In the genomic region with DNA sequence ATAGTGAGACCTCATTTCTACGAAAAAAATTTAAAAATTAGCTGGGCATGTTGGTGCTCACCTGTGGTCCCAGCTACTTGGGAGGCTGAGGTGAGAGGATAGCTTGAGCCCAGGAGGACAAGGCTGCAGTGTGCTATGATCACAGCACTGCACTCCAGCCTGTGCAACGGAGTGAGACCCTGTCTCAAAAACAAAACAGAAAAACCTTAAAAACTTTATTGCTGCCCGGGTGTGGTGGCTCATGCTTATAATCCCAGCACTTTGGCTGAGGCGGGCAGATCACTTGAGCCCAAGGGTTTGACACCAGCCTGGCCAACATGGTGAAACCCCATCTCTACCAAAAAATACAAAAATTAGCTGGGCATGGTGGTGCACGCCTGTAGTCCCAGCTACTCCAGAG, we compare ENCODE assay signal across 8 cellular contexts. TPM values are rescaled to one million over a fixed set of nuclear protein-coding genes. Genes with fewer than 3 reads are reported as not detected.
A peak's percentile ranks its signal among the peaks of the same experiment; 100 is the strongest.
DNase-seq lines count a peak whose midpoint lies in the region; ATAC-seq, FAIRE-seq and TF ChIP-seq lines count a peak whose summit lies in the region.
"Not testable (repeated sequence)": the region's sequence is repeated elsewhere in the genome, so short reads cannot be mapped to it uniquely, and the experiment has no call there.

No MANE protein-coding gene starts in this region.

- peak overlapping the region; percentile 52 for H3K4me3 ChIP-seq in BLaER1
- not testable (repeated sequence) for H3K4me3 ChIP-seq in OCI-LY1 (ENCODE audit: low read depth, low read length, poor library complexity, severe bottlenecking)

- H3K4me1 Mint-ChIP-seq in T-helper 2 cell treated with Interferon-gamma antibody and Interleukin-4, amounts not matched to agents 5 μg/mL and 100 μg/mL, for 36 hours (ENCODE audit: low read depth) = peaks cover 68% of the 10 kb centered on the region
- H3K4me1 Mint-ChIP-seq in activated CD8-positive, alpha-beta T cell treated with anti-CD3 and anti-CD28 coated beads, Interleukin-2, amount 10 ng/mL, durations not matched to agents 7 days and 5 days (ENCODE audit: low read depth) = peaks cover 84% of the 10 kb centered on the region
- H3K4me1 Mint-ChIP-seq in activated naive CD8-positive, alpha-beta T cell treated with anti-CD3 and anti-CD28 coated beads, Interleukin-2, amount 10 ng/mL, durations not matched to agents 7 days and 5 days = peaks cover 59% of the 10 kb centered on the region
- H3K4me1 Mint-ChIP-seq in naive B cell = peaks cover 31 to 89% (median 72%) of the 10 kb centered on the region in 3 donors
- peaks cover 73% of the 10 kb centered on the region for H3K4me1 Mint-ChIP-seq in stimulated activated memory B cell treated with anti-CD40 and anti-IgM and Interleukin-4, amounts not matched to agents 10 μg/mL and 1 μg/mL and 100 μg/mL, for 72 hours

- not testable (repeated sequence) for H3K27me3 Mint-ChIP-seq in T-helper 2 cell treated with Interferon-gamma antibody and Interleukin-4, amounts not matched to agents 5 μg/mL and 100 μg/mL, for 36 hours (ENCODE audit: low read depth); activated CD8-positive, alpha-beta T cell treated with anti-CD3 and anti-CD28 coated beads, Interleukin-2, amount 10 ng/mL, durations not matched to agents 7 days and 5 days (ENCODE audit: low read depth); activated naive CD8-positive, alpha-beta T cell treated with anti-CD3 and anti-CD28 coated beads, Interleukin-2, amount 10 ng/mL, durations not matched to agents 7 days and 5 days; naive B cell; stimulated activated memory B cell treated with anti-CD40 and anti-IgM and Interleukin-4, amounts not matched to agents 10 μg/mL and 1 μg/mL and 100 μg/mL, for 72 hours

- not testable (repeated sequence) for H3K36me3 ChIP-seq in BLaER1; OCI-LY1 (ENCODE audit: insufficient read depth, low read length)

- not testable (repeated sequence) for H3K9me3 ChIP-seq in BLaER1; OCI-LY1 (ENCODE audit: low read length)

- H3K36me3 Mint-ChIP-seq in T-helper 2 cell treated with Interferon-gamma antibody and Interleukin-4, amounts not matched to agents 5 μg/mL and 100 μg/mL, for 36 hours (ENCODE audit: low read depth); activated naive CD8-positive, alpha-beta T cell treated with anti-CD3 and anti-CD28 coated beads, Interleukin-2, amount 10 ng/mL, durations not matched to agents 7 days and 5 days; naive B cell; stimulated activated memory B cell treated with anti-CD40 and anti-IgM and Interleukin-4, amounts not matched to agents 10 μg/mL and 1 μg/mL and 100 μg/mL, for 72 hours: not testable (repeated sequence)
- peaks cover 23% of the 10 kb centered on the region for H3K36me3 Mint-ChIP-seq in activated CD8-positive, alpha-beta T cell treated with anti-CD3 and anti-CD28 coated beads, Interleukin-2, amount 10 ng/mL, durations not matched to agents 7 days and 5 days (ENCODE audit: low read depth)

- DNase-seq in GM12891 (ENCODE audit: insufficient read length, low spot score); T-helper 2 cell treated with Interferon-gamma antibody and Interleukin-4, amounts not matched to agents 5 μg/mL and 100 μg/mL, for 36 hours (ENCODE audit: low spot score); activated CD8-positive, alpha-beta T cell treated with anti-CD3 and anti-CD28 coated beads, Interleukin-2, amount 10 ng/mL, durations not matched to agents 7 days and 5 days; activated naive CD8-positive, alpha-beta T cell treated with anti-CD3 and anti-CD28 coated beads, Interleukin-2, amount 10 ng/mL, durations not matched to agents 7 days and 5 days; naive B cell: not testable (repeated sequence)

- H3K4me3 Mint-ChIP-seq in T-helper 2 cell treated with Interferon-gamma antibody and Interleukin-4, amounts not matched to agents 5 μg/mL and 100 μg/mL, for 36 hours = peak overlapping the region; percentile 49
- H3K4me3 Mint-ChIP-seq in activated CD8-positive, alpha-beta T cell treated with anti-CD3 and anti-CD28 coated beads, Interleukin-2, amount 10 ng/mL, durations not matched to agents 7 days and 5 days; activated naive CD8-positive, alpha-beta T cell treated with anti-CD3 and anti-CD28 coated beads, Interleukin-2, amount 10 ng/mL, durations not matched to agents 7 days and 5 days; stimulated activated memory B cell treated with anti-CD40 and anti-IgM and Interleukin-4, amounts not matched to agents 10 μg/mL and 1 μg/mL and 100 μg/mL, for 72 hours: not testable (repeated sequence)
- peak overlapping the region; percentile 15 to 84 (median 68) for H3K4me3 Mint-ChIP-seq in naive B cell

- not testable (repeated sequence) for H3K79me2 ChIP-seq in OCI-LY1 (ENCODE audit: insufficient read depth, low read length)

- H3K27me3 ChIP-seq in BLaER1; OCI-LY1 (ENCODE audit: insufficient read depth, low read length): not testable (repeated sequence)

- H3K27ac ChIP-seq in BLaER1 (peak overlapping the region; percentile 95), OCI-LY1 (ENCODE audit: low read depth, low read length, poor library complexity, severe bottlenecking) (peak overlapping the region; percentile 93)

- TF ChIP-seq POLR2A in GM12891 (IDR thresholded peaks at IDR 0.05; ENCODE audit: low read depth, low read length) = not testable (repeated sequence)

- POLR2A ChIA-PET in activated CD8-positive, alpha-beta T cell treated with anti-CD3 and anti-CD28 coated beads, Interleukin-2, amount 10 ng/mL, durations not matched to agents 7 days and 5 days (lab: Charles Lee) = interaction anchor here (0.6 to 2.8 kb wide), 6 partner anchors 10 to 320 kb away, joined by 3 to 22 read pairs (median 8); a partner anchor contains a TSS
- POLR2A ChIA-PET in activated naive CD8-positive, alpha-beta T cell treated with anti-CD3 and anti-CD28 coated beads, Interleukin-2, amount 10 ng/mL, durations not matched to agents 7 days and 5 days (lab: Charles Lee) = interaction anchor here (1.8 to 8.7 kb wide), 3 partner anchors 10 to 31 kb away, joined by 6 to 133 read pairs (median 16); a partner anchor contains a TSS

- not testable (repeated sequence) for H3K9me2 ChIP-seq in OCI-LY1 (ENCODE audit: low read depth, low read length)

- not testable (repeated sequence) for H3K9me3 Mint-ChIP-seq in T-helper 2 cell treated with Interferon-gamma antibody and Interleukin-4, amounts not matched to agents 5 μg/mL and 100 μg/mL, for 36 hours; activated CD8-positive, alpha-beta T cell treated with anti-CD3 and anti-CD28 coated beads, Interleukin-2, amount 10 ng/mL, durations not matched to agents 7 days and 5 days (ENCODE audit: insufficient read depth); activated naive CD8-positive, alpha-beta T cell treated with anti-CD3 and anti-CD28 coated beads, Interleukin-2, amount 10 ng/mL, durations not matched to agents 7 days and 5 days; naive B cell; stimulated activated memory B cell treated with anti-CD40 and anti-IgM and Interleukin-4, amounts not matched to agents 10 μg/mL and 1 μg/mL and 100 μg/mL, for 72 hours

- not testable (repeated sequence) for H4K20me1 ChIP-seq in BLaER1; OCI-LY1 (ENCODE audit: insufficient read depth, low read length)

- H3K27ac Mint-ChIP-seq in T-helper 2 cell treated with Interferon-gamma antibody and Interleukin-4, amounts not matched to agents 5 μg/mL and 100 μg/mL, for 36 hours = peak overlapping the region; percentile 93
- H3K27ac Mint-ChIP-seq in activated CD8-positive, alpha-beta T cell treated with anti-CD3 and anti-CD28 coated beads, Interleukin-2, amount 10 ng/mL, durations not matched to agents 7 days and 5 days = peak overlapping the region; percentile 94
- peak overlapping the region; percentile 91 for H3K27ac Mint-ChIP-seq in activated naive CD8-positive, alpha-beta T cell treated with anti-CD3 and anti-CD28 coated beads, Interleukin-2, amount 10 ng/mL, durations not matched to agents 7 days and 5 days
- H3K27ac Mint-ChIP-seq in naive B cell = peak overlapping the region in 5 of 6 donors; percentile 83 to 95 (median 92)
- peak overlapping the region; percentile 90 for H3K27ac Mint-ChIP-seq in stimulated activated memory B cell treated with anti-CD40 and anti-IgM and Interleukin-4, amounts not matched to agents 10 μg/mL and 1 μg/mL and 100 μg/mL, for 72 hours

- TF ChIP-seq CTCF in OCI-LY1 (IDR thresholded peaks at IDR 0.05; ENCODE audit: low read length) = not testable (repeated sequence)

- H3K4me1 ChIP-seq in BLaER1 (peaks cover 100% of the 10 kb centered on the region), OCI-LY1 (ENCODE audit: insufficient read depth, low read length, severe bottlenecking) (peaks cover 49% of the 10 kb centered on the region)

- not testable (repeated sequence) for H3F3A ChIP-seq in OCI-LY1 (ENCODE audit: insufficient read depth, low read length)

- H3K9ac ChIP-seq in BLaER1 = peak overlapping the region; percentile 80
- H3K9ac ChIP-seq in OCI-LY1 (ENCODE audit: low read length) = peak overlapping the region; percentile 27; the same call in 1 of the 2 replicates

- ATAC-seq in activated CD8-positive, alpha-beta T cell treated with anti-CD3 and anti-CD28 coated beads, Interleukin-2, amount 10 ng/mL, durations not matched to agents 7 days and 5 days; activated naive CD8-positive, alpha-beta T cell treated with anti-CD3 and anti-CD28 coated beads, Interleukin-2, amount 10 ng/mL, durations not matched to agents 7 days and 5 days (ENCODE audit: low read depth); naive B cell (ENCODE audit: low read depth in 2 of 2); stimulated activated memory B cell treated with anti-CD40 and anti-IgM and Interleukin-4, amounts not matched to agents 10 μg/mL and 1 μg/mL and 100 μg/mL, for 72 hours: not testable (repeated sequence)

- not testable (repeated sequence) for H2AFZ ChIP-seq in OCI-LY1 (ENCODE audit: low read length)

- peak overlapping the region; percentile 97 for H3K4me2 ChIP-seq in BLaER1
- H3K4me2 ChIP-seq in OCI-LY1 (ENCODE audit: low read length) = peak overlapping the region; percentile 41

- CTCF ChIA-PET in activated CD8-positive, alpha-beta T cell treated with anti-CD3 and anti-CD28 coated beads, Interleukin-2, amount 10 ng/mL, durations not matched to agents 7 days and 5 days (lab: Charles Lee) = interaction anchor here (1.4 to 27.0 kb wide), 3 partner anchors 2 to 142 kb away, joined by 4 to 1132 read pairs (median 1132); a partner anchor contains a TSS

- peak; percentile 5 for FAIRE-seq in GM12891 (lab: Jason Lieb, UNC)

RNA-seq across cellular contexts. Expression of a gene that starts 7.9 kb away (rescaled TPM):
- 175 TPM for polyA plus RNA-seq in GM12891 (2012; ENCODE audit: low read depth, missing spikeins)
- 100 to 1,000 TPM; 264 to 288 TPM for total RNA-seq in activated CD8-positive, alpha-beta T cell treated with anti-CD3 and anti-CD28 coated beads, Interleukin-2, amount 10 ng/mL, durations not matched to agents 7 days and 5 days
- total RNA-seq in activated naive CD8-positive, alpha-beta T cell treated with anti-CD3 and anti-CD28 coated beads, Interleukin-2, amount 10 ng/mL, durations not matched to agents 7 days and 5 days = 100 to 1,000 TPM; 242 to 248 TPM
- polyA plus RNA-seq in naive B cell (ENCODE audit: low read depth in 6 of 6) = 10 to 100 TPM; 43.9 to 73.1 (median 53.9) TPM

RNA-seq across cellular contexts. Expression of a gene that starts 9.1 kb away (rescaled TPM):
- 11.7 TPM for polyA plus RNA-seq in GM12891 (2012; ENCODE audit: low read depth, missing spikeins)
- 10 to 100 TPM; 54.2 to 56.0 TPM for total RNA-seq in activated CD8-positive, alpha-beta T cell treated with anti-CD3 and anti-CD28 coated beads, Interleukin-2, amount 10 ng/mL, durations not matched to agents 7 days and 5 days
- total RNA-seq in activated naive CD8-positive, alpha-beta T cell treated with anti-CD3 and anti-CD28 coated beads, Interleukin-2, amount 10 ng/mL, durations not matched to agents 7 days and 5 days = 10 to 100 TPM; 28.2 to 29.2 TPM
- 1 to 10 TPM in 1 of 6 donors, under 1 TPM in 4, not detected in 1; 0.17 to 2.8 (median 0.25) TPM for polyA plus RNA-seq in naive B cell (ENCODE audit: low read depth in 6 of 6)

RNA-seq across cellular contexts. Expression of a gene that starts 30.9 kb away (rescaled TPM):
- polyA plus RNA-seq in GM12891 (2012; ENCODE audit: low read depth, missing spikeins) = 248 TPM
- total RNA-seq in activated CD8-positive, alpha-beta T cell treated with anti-CD3 and anti-CD28 coated beads, Interleukin-2, amount 10 ng/mL, durations not matched to agents 7 days and 5 days = 100 to 1,000 TPM; 216 to 240 TPM
- total RNA-seq in activated naive CD8-positive, alpha-beta T cell treated with anti-CD3 and anti-CD28 coated beads, Interleukin-2, amount 10 ng/mL, durations not matched to agents 7 days and 5 days = 100 to 1,000 TPM; 277 to 290 TPM
- 10 to 100 TPM; 26.1 to 67.7 (median 48.5) TPM for polyA plus RNA-seq in naive B cell (ENCODE audit: low read depth in 6 of 6)
